In the genomic region with DNA sequence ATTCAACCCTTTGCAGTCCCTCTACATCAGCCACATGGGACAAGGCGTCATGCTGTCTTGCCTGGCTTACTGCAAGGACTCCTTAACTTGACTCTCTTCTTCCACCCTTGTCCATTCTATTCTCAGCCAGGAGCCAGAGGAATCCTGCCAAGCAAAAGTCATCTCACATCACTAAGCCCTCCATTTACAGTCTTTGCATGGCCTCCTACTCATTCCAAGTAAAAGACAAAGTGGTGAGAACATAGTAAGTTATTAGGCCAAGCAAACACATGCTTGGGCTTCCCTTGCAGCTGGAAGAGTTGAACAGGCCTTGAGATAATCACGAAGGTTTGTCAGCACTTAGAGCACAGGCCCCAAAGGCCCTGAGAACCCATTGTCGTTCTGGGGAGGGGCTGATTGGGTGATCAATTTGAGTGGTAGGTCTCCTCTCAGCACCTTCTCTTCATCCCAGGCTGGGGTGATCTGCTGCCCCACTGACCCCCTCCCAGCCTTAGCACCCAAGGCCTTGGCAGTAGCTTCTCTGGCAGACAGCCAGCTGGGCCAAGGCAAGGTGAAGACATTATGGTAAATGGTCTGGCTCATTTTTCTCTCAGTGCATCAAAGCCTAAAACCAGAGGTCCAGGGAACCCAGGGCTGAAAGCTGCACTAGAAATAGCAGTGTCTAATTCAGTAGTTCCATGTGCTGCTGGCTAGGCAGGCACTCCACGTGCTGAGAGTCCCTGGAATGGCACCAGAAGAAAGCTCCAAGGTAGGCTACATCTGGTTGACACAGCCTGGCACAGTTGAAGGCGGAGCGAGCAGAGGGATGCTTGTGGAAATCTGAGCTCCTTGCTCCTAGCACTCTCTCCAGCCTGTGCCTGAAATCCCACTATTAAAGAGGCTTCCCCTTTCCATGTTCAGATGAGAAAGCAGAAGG, we compare ENCODE assay signal across 12 cellular contexts.
"Had no signal": no experiment of that assay in that cellular context is flagged by ENCODE, and none has a peak within 500 bp of the region (broad histone marks: within the 10 kb centered on the region; RNA-seq: fewer than 3 reads in every experiment).

No MANE protein-coding gene starts in this region.

- H3K27ac ChIP-seq: adrenal gland, lower lobe of right lung, pancreas had no signal

- H3K27me3 ChIP-seq: adrenal gland, pancreas had no signal

- H3K9me3 ChIP-seq: adrenal gland, lower lobe of right lung, pancreas had no signal

- DNase-seq: activated CD4-positive, alpha-beta T cell treated with anti-CD3 and anti-CD28 coated beads for 36 hours; activated CD4-positive, alpha-beta T cell treated with anti-CD3 and anti-CD28 coated beads, Interleukin-2, amount 50 U/mL, for 48 hours; activated gamma-delta T cell treated with Interleukin-2 at 50 U/mL for 16 hours; adrenal gland; effector CD8-positive, alpha-beta T cell; lower lobe of right lung; natural killer cell; stimulated activated naive B cell treated with anti-CD40 and anti-IgM and Interleukin-4, amounts not matched to agents 10 μg/mL and 1 μg/mL and 100 μg/mL, for 72 hours had no signal

- H3K4me1 ChIP-seq: adrenal gland, lower lobe of right lung, pancreas had no signal

- ATAC-seq: activated CD4-positive, alpha-beta T cell treated with anti-CD3 and anti-CD28 coated beads for 36 hours; activated naive CD4-positive, alpha-beta T cell treated with anti-CD3 and anti-CD28 coated beads, Interleukin-2, amount 50 U/mL, for 72 hours; esophagus mucosa; lower lobe of right lung; natural killer cell; pancreas; stimulated activated naive B cell treated with anti-CD40 and anti-IgM and Interleukin-4, amounts not matched to agents 10 μg/mL and 1 μg/mL and 100 μg/mL, for 72 hours; WTC11 had no signal

- H3K4me3 ChIP-seq: adrenal gland, lower lobe of right lung, pancreas had no signal

- H3K36me3 ChIP-seq: adrenal gland, lower lobe of right lung, pancreas had no signal
